22 cellular contexts compared by ENCODE assay signal in genomic region chr9:36278243-36278642, GRCh38.
"Had no signal": no experiment of that assay in that cellular context is flagged by ENCODE, and none has a peak within 500 bp of the region (broad histone marks: within the 10 kb centered on the region; RNA-seq: fewer than 3 reads in every experiment).

No MANE protein-coding gene starts in this region.

- H3K27ac ChIP-seq: HL-60, SJSA1, SK-N-MC had no signal

- H3K4me3 ChIP-seq: SJSA1, SK-N-MC had no signal

- H3K9me3 ChIP-seq: SJSA1 had no signal

- FAIRE-seq: RCC 7860 had no signal

- H3K36me3 ChIP-seq: SJSA1 had no signal

- DNase-seq: KBM-7, NCI-H1092, NCI-H1105 treated with DMSO at 0.1 percent for 48 hours, NCI-H1417 treated with DMSO at 0.1 percent for 48 hours, NCI-H146, NCI-H1694 treated with DMSO at 0.1 percent for 48 hours, NCI-H1930, NCI-H2081, NCI-H2107, NCI-H226, NCI-H446, NCI-H510A, NCI-H524 treated with DMSO at 0.1 percent for 48 hours, NCI-H69, NCI-H774, Right ventricle myocardium superior, RPMI8226, SIG-M5 had no signal

- H3K27me3 ChIP-seq: SJSA1 had no signal
